9 cellular contexts compared by ENCODE assay signal in genomic region chr20:4091332-4092135, GRCh38. TPM values are rescaled to one million over a fixed set of nuclear protein-coding genes. Genes with fewer than 3 reads are reported as not detected.
DNase-seq lines count a peak whose midpoint lies in the region; ATAC-seq, FAIRE-seq and TF ChIP-seq lines count a peak whose summit lies in the region.
"Had no signal": no experiment of that assay in that cellular context is flagged by ENCODE, and none has a peak within 500 bp of the region (broad histone marks: within the 10 kb centered on the region; RNA-seq: fewer than 3 reads in every experiment).

No MANE protein-coding gene starts in this region.

- no peak overlapping the region for H3K14ac ChIP-seq in H1 (ENCODE audit: insufficient read length)

- H3K4me1 ChIP-seq in Loucy (ENCODE audit: insufficient read depth, low read length, poor library complexity, severe bottlenecking) (no peaks in the 10 kb centered on the region), H1 (replicated peaks in 1 of 4; ENCODE audit: control insufficient read depth in 3 of 4, insufficient read depth in 4 of 4, low read length in 3 of 4) (peaks cover 0 to 3% (median 2%) of the 10 kb centered on the region in 4 experiments; a peak in 2 of 7 replicates), mucosa of descending colon (ENCODE audit: low read depth) (no peaks in the 10 kb centered on the region)

- no peaks in the 10 kb centered on the region for H3F3A ChIP-seq in Loucy (ENCODE audit: low read depth)

- H3K56ac ChIP-seq in H1 (replicated peaks; ENCODE audit: insufficient read length, low read depth, low read length): no peak overlapping the region

- no peaks in the 10 kb centered on the region for H3K27me3 ChIP-seq in Loucy (ENCODE audit: insufficient read depth, low read length, poor library complexity, severe bottlenecking)
- H3K27me3 ChIP-seq in H1 (replicated peaks in 1 of 4; ENCODE audit: control insufficient read depth in 3 of 4, extremely low read depth in 1 of 4, insufficient read depth in 3 of 4, low read length in 3 of 4): 0 out of 7 replicates have a peak, but pooled peaks cover 0 to under 1% (median 0%) of the 10 kb centered on the region in 4 experiments

- ATAC-seq in mucosa of descending colon (peak; percentile 89), HG03280 (IDR thresholded peaks at IDR 0.05; ENCODE audit: unreplicated experiment) (no peak), GM18861 (IDR thresholded peaks at IDR 0.05; ENCODE audit: unreplicated experiment) (no peak)

- H4K8ac ChIP-seq in H1 (ENCODE audit: extremely low read depth, insufficient read depth, low read length): no peak overlapping the region; the same call in 1 of the 2 replicates

- TF ChIP-seq POLR2A in H1 (IDR thresholded peaks at IDR 0.05; ENCODE audit: control extremely low read depth in 1 of 2, low read depth in 2 of 2, low read length in 2 of 2): no peak

- H3K18ac ChIP-seq in H1 (ENCODE audit: extremely low read depth, low read length): no peak overlapping the region; the same call in none of the 2 replicates

- H3K4me2 ChIP-seq in Loucy (ENCODE audit: low read depth, low read length, poor library complexity, severe bottlenecking) (no peak overlapping the region), H1 (ENCODE audit: insufficient read depth in 1 of 2, low read depth in 2 of 2, low read length in 2 of 2) (no peak overlapping the region)

- H3K9me3 ChIP-seq in Loucy (ENCODE audit: insufficient read depth, low read depth, low read length) (no peaks in the 10 kb centered on the region), H1 (ENCODE audit: insufficient read depth in 2 of 2, low read depth in 1 of 2, low read length in 1 of 2) (peaks cover 0 to 4% of the 10 kb centered on the region in 2 experiments; a peak in 1 of 4 replicates), mucosa of descending colon (no peaks in the 10 kb centered on the region)

- H3K36me3 ChIP-seq in Loucy (ENCODE audit: insufficient read depth, low read length): no peaks in the 10 kb centered on the region
- H3K36me3 ChIP-seq in H1 (ENCODE audit: control insufficient read depth in 2 of 4, insufficient read depth in 4 of 4, low read length in 3 of 4): no peaks in the 10 kb centered on the region
- no peaks in the 10 kb centered on the region for H3K36me3 ChIP-seq in mucosa of descending colon (ENCODE audit: low read depth)

- no peak overlapping the region for H3K4me3 ChIP-seq in Loucy (ENCODE audit: low read length, poor library complexity, severe bottlenecking)
- H3K4me3 ChIP-seq in H1 (ENCODE audit: extremely low read depth in 1 of 4, insufficient read depth in 2 of 4, low read depth in 3 of 4, low read length in 4 of 4): no peak overlapping the region
- no peak overlapping the region for H3K4me3 ChIP-seq in mucosa of descending colon

- intact Hi-C loops in mucosa of descending colon (cut with DNase I, micrococcal nuclease): no loop called here

- TF ChIP-seq EP300 in H1 (IDR thresholded peaks at IDR 0.05; ENCODE audit: borderline replicate concordance in 1 of 2, low read depth in 2 of 2, low read length in 2 of 2): no peak

- H2AFZ ChIP-seq in Loucy (ENCODE audit: low read length): no peak overlapping the region
- H2AFZ ChIP-seq in H1 (ENCODE audit: low read length): peak overlapping the region; percentile 79; the same call in 1 of the 2 replicates

- no peak overlapping the region for H2BK12ac ChIP-seq in H1 (ENCODE audit: low read depth, low read length)

- no peaks in the 10 kb centered on the region for H3K9me2 ChIP-seq in Loucy (replicated peaks; ENCODE audit: low read depth, low read length)

- peak; percentile 66 to 77 for TF ChIP-seq RAD21 in H1 (IDR thresholded peaks at IDR 0.05 in 1 of 2, conservative IDR thresholded peaks at IDR 0.05 in 1 of 2; ENCODE audit: low read depth in 2 of 2, low read length in 2 of 2)

- H3K79me2 ChIP-seq in Loucy (ENCODE audit: insufficient read depth, low read length): no peaks in the 10 kb centered on the region
- H3K79me2 ChIP-seq in H1 (ENCODE audit: control insufficient read depth in 1 of 2, insufficient read depth in 2 of 2, low read length in 2 of 2): no peaks in the 10 kb centered on the region

- H3K23me2 ChIP-seq in H1 (ENCODE audit: low read depth, low read length): no peaks in the 10 kb centered on the region

- H3K23ac ChIP-seq in H1 (ENCODE audit: insufficient read length): no peak overlapping the region

- H3K9ac ChIP-seq in Loucy (ENCODE audit: low read depth, low read length, poor library complexity, severe bottlenecking) (no peak overlapping the region), H1 (replicated peaks in 1 of 4; ENCODE audit: extremely low read depth in 1 of 4, low read depth in 3 of 4, low read length in 3 of 4) (no peak overlapping the region)

- TF ChIP-seq CTCF in Loucy (conservative IDR thresholded peaks at IDR 0.05; ENCODE audit: low read length) (peak; percentile 51), H1 (IDR thresholded peaks at IDR 0.05; ENCODE audit: control extremely low read depth in 1 of 3, insufficient read depth in 1 of 3, low read depth in 1 of 3, low read length in 3 of 3) (peak; percentile 83 to 88 (median 86)), mucosa of descending colon (IDR thresholded peaks at IDR 0.05) (peak; percentile 36)

- FAIRE-seq in H1 (lab: Jason Lieb, UNC): peak; percentile 70
- FAIRE-seq: TTC549 had no signal

- H2BK20ac ChIP-seq in H1 (ENCODE audit: low read length): no peak overlapping the region

- H3K79me1 ChIP-seq in H1 (ENCODE audit: low read depth, low read length): no peaks in the 10 kb centered on the region

- no peak overlapping the region for H2AK5ac ChIP-seq in H1 (ENCODE audit: low read depth, low read length)

- CTCF ChIA-PET in H1 (lab: Charles Lee; ENCODE audit: partially characterized antibody): interaction anchor here (0.6 to 3.3 kb wide), 35 partner anchors 8 to 887 kb away, joined by 3 to 22 read pairs (median 4); no protein-coding TSS in a partner anchor

- H4K20me1 ChIP-seq in Loucy (ENCODE audit: insufficient read depth, low read length, poor library complexity, severe bottlenecking) (no peaks in the 10 kb centered on the region), H1 (replicated peaks in 1 of 2; ENCODE audit: control insufficient read depth in 1 of 2, insufficient read depth in 2 of 2, low read length in 2 of 2) (no peaks in the 10 kb centered on the region)

- WGBS in H1 (ENCODE audit: extremely low coverage in 1 of 2, insufficient coverage in 1 of 2, insufficient read length in 1 of 2, insufficient replicate concordance in 2 of 2, low coverage in 1 of 2, low lambda C conversion rate in 2 of 2, missing lambda C conversion rate in 1 of 2), 2 experiments: 49% methylated on average over 20 of the region's 21 CpGs; no CpG with 5 or more reads in 1 of the 2 experiments

- POLR2A ChIA-PET in H1 (lab: Charles Lee; ENCODE audit: partially characterized antibody): interaction anchor here (0.6 kb wide), 1 partner anchor 237 kb away, joined by 3 read pairs; no protein-coding TSS in a partner anchor

- H3K27ac ChIP-seq in H1 (ENCODE audit: low read depth, low read length): no peak overlapping the region

- DNase-seq in ELR (ENCODE audit: low read depth) (peak; percentile 65), H1 (ENCODE audit: low read depth in 1 of 2, low spot score in 2 of 2) (peak in 1 of 2 experiments; percentile 91), mucosa of descending colon (peak; percentile 66 to 81 (median 77)), amniotic stem cell (lab: John Stamatoyannopoulos, UW) (no peak)
- DNase-seq in activated CD4-positive, alpha-beta T cell treated with anti-CD3 and anti-CD28 coated beads for 48 hours: peak; percentile 67

- H2BK15ac ChIP-seq in H1 (ENCODE audit: low read length): 0 out of 2 replicates have a peak overlapping the region, but pooled peaks have one; percentile 81

- no peak overlapping the region for H4K5ac ChIP-seq in H1 (ENCODE audit: insufficient read length, low read depth, low read length)

- H2BK5ac ChIP-seq in H1 (ENCODE audit: low read depth, low read length): no peak overlapping the region

- no peak overlapping the region for H4K91ac ChIP-seq in H1 (replicated peaks; ENCODE audit: insufficient read length, low read length)

- no peak overlapping the region for H3K4ac ChIP-seq in H1 (replicated peaks; ENCODE audit: insufficient read length, low read depth, low read length)

- no peak overlapping the region for H2BK120ac ChIP-seq in H1 (replicated peaks; ENCODE audit: low read depth, low read length)

TF ChIP-seq in H1, 55 proteins besides CTCF, POLR2A, EP300 and RAD21 (continues in another document):
- TF ChIP-seq SP2 (IDR thresholded peaks at IDR 0.05; ENCODE audit: low read length) (no peak), E2F6 (IDR thresholded peaks at IDR 0.05) (no peak)

RNA-seq across cellular contexts. Expression of gene SMOX, which starts 57.1 kb away (rescaled TPM):
- 9.3 and 12.4 TPM in 2 replicates for total RNA-seq in H1 (2021; fragmentation: NEBNext Ultra II Directional; extraction: Animal tissue kit (Norgen Biotek cat#: 25700))
- 8.3 and 20.5 TPM in 2 replicates for polyA plus RNA-seq in H1 (2011; rRNA removed)
- polyA plus RNA-seq in H1 (2011; cell fraction: cytosol; rRNA removed): 5.0 TPM
- polyA plus RNA-seq in H1 (2011; cell fraction: nucleus; rRNA removed): 10.3 TPM
- polyA plus RNA-seq in H1 (2012, experiment 1 of 2): 6.1 to 12.8 TPM (median 11.7 TPM) in 4 replicates
- polyA plus RNA-seq in H1 (2012, experiment 2 of 2): 18.7 TPM
- polyA plus RNA-seq in H1 (2013, experiment 1 of 2): 7.0 TPM
- 7.7 TPM for polyA plus RNA-seq in H1 (2013, experiment 2 of 2)
- polyA minus RNA-seq in H1 (2011; rRNA and poly(A)+ RNA removed): 2.4 and 2.5 TPM in 2 replicates
- polyA minus RNA-seq in H1 (2011; cell fraction: cytosol; rRNA and poly(A)+ RNA removed): 4.5 TPM
- polyA minus RNA-seq in H1 (2011; cell fraction: nucleus; rRNA and poly(A)+ RNA removed): 2.0 TPM
- total RNA-seq in mucosa of descending colon: 10 to 100 TPM in 1 of 3 donors, 1 to 10 TPM in 2; 2.0 to 10.8 (median 4.5) TPM

Comparison
In these comparisons a context has a peak if more than half of its experiments do, and no peak if none do; other contexts are left out.
1. CTCF ChIP-seq: peak in every context shown above with its lines; median percentile 86 in H1; 51 in Loucy; 36 in mucosa of descending colon.